Comparison of ENCODE assay signal across 25 cellular contexts in genomic region chr2:106185475-106186184, GRCh38. TPM values are rescaled to one million over a fixed set of nuclear protein-coding genes. Genes with fewer than 3 reads are reported as not detected.
A peak's percentile ranks its signal among the peaks of the same experiment; 100 is the strongest.
DNase-seq lines count a peak whose midpoint lies in the region; ATAC-seq, FAIRE-seq and TF ChIP-seq lines count a peak whose summit lies in the region.
"Had no signal": no experiment of that assay in that cellular context is flagged by ENCODE, and none has a peak within 500 bp of the region (broad histone marks: within the 10 kb centered on the region; RNA-seq: fewer than 3 reads in every experiment).

No MANE protein-coding gene starts in this region.

- no peak overlapping the region for H3K23ac ChIP-seq in mesenchymal stem cell (ENCODE audit: low read length in 2 of 2)

- H3K18ac ChIP-seq in mesenchymal stem cell (ENCODE audit: low read depth in 1 of 2, low read length in 2 of 2): no peak overlapping the region

- H2AK5ac ChIP-seq in mesenchymal stem cell (ENCODE audit: low read length, severe bottlenecking): peak overlapping the region; percentile 24

- H3K27me3 Mint-ChIP-seq in activated naive CD4-positive, alpha-beta T cell treated with anti-CD3 and anti-CD28 coated beads, Interleukin-2, amount 50 U/mL, for 24 hours: no peaks in the 10 kb centered on the region
- H3K27me3 Mint-ChIP-seq: CD4-positive, alpha-beta memory T cell had no signal

- 0 out of 2 replicates have a peak overlapping the region, but pooled peaks have one; percentile 27 for H3K27ac ChIP-seq in DND-41 (ENCODE audit: low read length)
- no peak overlapping the region for H3K27ac ChIP-seq in mesenchymal stem cell (ENCODE audit: low read length, poor library complexity, severe bottlenecking)
- no peak overlapping the region for H3K27ac ChIP-seq in pancreas
- H3K27ac ChIP-seq: RWPE1 had no signal

- intact Hi-C loops in pancreas (cut with DNase I): no loop called here

- H3K27ac Mint-ChIP-seq in activated naive CD4-positive, alpha-beta T cell treated with anti-CD3 and anti-CD28 coated beads, Interleukin-2, amount 50 U/mL, for 24 hours: peak overlapping the region; percentile 71

- 81% methylated on average over 6 of the region's 8 CpGs for WGBS in mesenchymal stem cell
- 81 to 82% methylated on average over 8 of the region's 8 CpGs for WGBS in pancreas, 2 donors

- H2AFZ ChIP-seq in DND-41 (ENCODE audit: low read depth, low read length): no peak overlapping the region
- no peak overlapping the region for H2AFZ ChIP-seq in mesenchymal stem cell (ENCODE audit: low read depth, low read length)

- no peak overlapping the region for H2BK15ac ChIP-seq in mesenchymal stem cell (ENCODE audit: low read depth, poor library complexity, severe bottlenecking)

- H4K8ac ChIP-seq in mesenchymal stem cell (ENCODE audit: low read length): no peak overlapping the region

- H3K4me2 ChIP-seq in DND-41 (ENCODE audit: insufficient read depth, low read length): no peak overlapping the region; the same call in 1 of the 2 replicates
- H3K4me2 ChIP-seq in mesenchymal stem cell (ENCODE audit: low read length, poor library complexity, severe bottlenecking): no peak overlapping the region

- DNase-seq in activated naive CD4-positive, alpha-beta T cell (lab: John Stamatoyannopoulos, UW): no peak
- DNase-seq in DND-41: no peak
- no peak for DNase-seq in mesenchymal stem cell
- no peak for DNase-seq in NCI-H2227 (lab: John Stamatoyannopoulos, UW; ENCODE audit: unreplicated experiment)
- DNase-seq in pancreas: no peak
- no peak for DNase-seq in HK-2 (ENCODE audit: unreplicated experiment)
- DNase-seq: 8988T; CD4-positive, alpha-beta memory T cell; COR-L47; DMS 273 treated with DMSO at 0.1 percent for 48 hours; DMS79; Karpas-422; MV-4-11; NCI-H1105; NCI-H1436 treated with DMSO at 0.1 percent for 48 hours; NCI-H187 treated with DMSO at 0.1 percent for 48 hours; NCI-H2171 treated with DMSO at 0.1 percent for 48 hours; NCI-H524; NCI-H774; SHP77 treated with DMSO at 0.1 percent for 48 hours had no signal

- H3K14ac ChIP-seq in mesenchymal stem cell (ENCODE audit: low read length in 2 of 2): no peak overlapping the region

- peaks cover 88% of the 10 kb centered on the region for H3K4me1 Mint-ChIP-seq in activated naive CD4-positive, alpha-beta T cell treated with anti-CD3 and anti-CD28 coated beads, Interleukin-2, amount 50 U/mL, for 24 hours

- TF ChIP-seq CTCF in DND-41 (IDR thresholded peaks at IDR 0.05; ENCODE audit: borderline replicate concordance, extremely low read depth, low read length, poor library complexity, severe bottlenecking) (no peak), pancreas (IDR thresholded peaks at IDR 0.05) (no peak)

- ATAC-seq in DND-41 (ENCODE audit: insufficient read depth, low read depth): no peak
- no peak for ATAC-seq in pancreas
- ATAC-seq: HCT116, Panc1 had no signal

- peaks cover 21% of the 10 kb centered on the region for H3K79me1 ChIP-seq in mesenchymal stem cell (replicated peaks; ENCODE audit: low read length, poor library complexity, severe bottlenecking)

- H2BK12ac ChIP-seq in mesenchymal stem cell (ENCODE audit: low read length in 2 of 2): no peak overlapping the region

- H2BK5ac ChIP-seq in mesenchymal stem cell (ENCODE audit: low read depth, low read length, poor library complexity, severe bottlenecking): no peak overlapping the region

- no peak for FAIRE-seq in pancreas (lab: Jason Lieb, UNC)
- FAIRE-seq: GM12892 had no signal

- H3K4me3 ChIP-seq in DND-41 (ENCODE audit: low read depth in 1 of 2, low read length in 2 of 2): no peak overlapping the region
- no peak overlapping the region for H3K4me3 ChIP-seq in mesenchymal stem cell (ENCODE audit: insufficient read depth in 1 of 2, low read depth in 1 of 2, low read length in 2 of 2)
- no peak overlapping the region for H3K4me3 ChIP-seq in pancreas

- H3K27me3 ChIP-seq in DND-41 (ENCODE audit: insufficient read depth, low read length, poor library complexity) (no peaks in the 10 kb centered on the region), mesenchymal stem cell (ENCODE audit: control insufficient read depth in 1 of 2, insufficient read depth in 1 of 2, low read length in 2 of 2) (no peaks in the 10 kb centered on the region), pancreas (no peaks in the 10 kb centered on the region)

- H4K91ac ChIP-seq in mesenchymal stem cell (ENCODE audit: low read length): no peak overlapping the region

- H3K4me1 ChIP-seq in DND-41 (ENCODE audit: insufficient read depth, low read length) (peaks cover 69% of the 10 kb centered on the region), mesenchymal stem cell (ENCODE audit: control insufficient read depth, insufficient read depth, low read depth, low read length) (peaks cover 22% of the 10 kb centered on the region), pancreas (no peaks in the 10 kb centered on the region)

- peaks cover 26% of the 10 kb centered on the region for H3K36me3 ChIP-seq in DND-41 (ENCODE audit: insufficient read depth, low read length)
- H3K36me3 ChIP-seq in mesenchymal stem cell (ENCODE audit: control insufficient read depth in 1 of 2, insufficient read depth in 2 of 2, low read depth in 1 of 2, low read length in 2 of 2): peaks cover 0 to 2% of the 10 kb centered on the region in 2 experiments
- no peaks in the 10 kb centered on the region for H3K36me3 ChIP-seq in pancreas

- peaks cover 98% of the 10 kb centered on the region for H3K79me2 ChIP-seq in DND-41 (ENCODE audit: insufficient read depth, low read length)

- H3K9me3 Mint-ChIP-seq in activated naive CD4-positive, alpha-beta T cell treated with anti-CD3 and anti-CD28 coated beads, Interleukin-2, amount 50 U/mL, for 24 hours: no peaks in the 10 kb centered on the region
- H3K9me3 Mint-ChIP-seq: CD4-positive, alpha-beta memory T cell had no signal

- H3K9me3 ChIP-seq in DND-41 (ENCODE audit: insufficient read depth, low read length, severe bottlenecking) (no peaks in the 10 kb centered on the region), mesenchymal stem cell (ENCODE audit: control insufficient read depth, low read length) (no peaks in the 10 kb centered on the region), pancreas (no peaks in the 10 kb centered on the region)

- peaks cover 72% of the 10 kb centered on the region for H4K20me1 ChIP-seq in DND-41 (ENCODE audit: insufficient read depth, low read length)

- no peak overlapping the region for H3K4ac ChIP-seq in mesenchymal stem cell (ENCODE audit: low read depth in 1 of 2, low read length in 2 of 2)

- no peak overlapping the region for H3K4me3 Mint-ChIP-seq in activated naive CD4-positive, alpha-beta T cell treated with anti-CD3 and anti-CD28 coated beads, Interleukin-2, amount 50 U/mL, for 24 hours

- peaks cover 6% of the 10 kb centered on the region for H3K36me3 Mint-ChIP-seq in activated naive CD4-positive, alpha-beta T cell treated with anti-CD3 and anti-CD28 coated beads, Interleukin-2, amount 50 U/mL, for 24 hours

- H2BK120ac ChIP-seq in mesenchymal stem cell (ENCODE audit: low read depth, low read length): no peak overlapping the region

- no peak overlapping the region for H3K9ac ChIP-seq in DND-41 (ENCODE audit: low read depth, low read length)
- no peak overlapping the region for H3K9ac ChIP-seq in mesenchymal stem cell (ENCODE audit: low read length)

RNA-seq across cellular contexts. Expression of gene UXS1, which starts 8.5 kb away (rescaled TPM):
- 57.9 TPM for polyA plus RNA-seq in mesenchymal stem cell (2013, experiment 1 of 2)
- 58.4 TPM for polyA plus RNA-seq in mesenchymal stem cell (2013, experiment 2 of 2)
- 10 to 100 TPM in 4 of 6 donors, 1 to 10 TPM in 2; 7.7 to 23.6 (median 10.8) TPM for total RNA-seq in pancreas
- 10 to 100 TPM in 1 of 2 donors, 1 to 10 TPM in 1; 4.3 to 10.8 TPM for polyA plus RNA-seq in pancreas
